Comparison of ENCODE assay signal across 8 cellular contexts in the genomic region with DNA sequence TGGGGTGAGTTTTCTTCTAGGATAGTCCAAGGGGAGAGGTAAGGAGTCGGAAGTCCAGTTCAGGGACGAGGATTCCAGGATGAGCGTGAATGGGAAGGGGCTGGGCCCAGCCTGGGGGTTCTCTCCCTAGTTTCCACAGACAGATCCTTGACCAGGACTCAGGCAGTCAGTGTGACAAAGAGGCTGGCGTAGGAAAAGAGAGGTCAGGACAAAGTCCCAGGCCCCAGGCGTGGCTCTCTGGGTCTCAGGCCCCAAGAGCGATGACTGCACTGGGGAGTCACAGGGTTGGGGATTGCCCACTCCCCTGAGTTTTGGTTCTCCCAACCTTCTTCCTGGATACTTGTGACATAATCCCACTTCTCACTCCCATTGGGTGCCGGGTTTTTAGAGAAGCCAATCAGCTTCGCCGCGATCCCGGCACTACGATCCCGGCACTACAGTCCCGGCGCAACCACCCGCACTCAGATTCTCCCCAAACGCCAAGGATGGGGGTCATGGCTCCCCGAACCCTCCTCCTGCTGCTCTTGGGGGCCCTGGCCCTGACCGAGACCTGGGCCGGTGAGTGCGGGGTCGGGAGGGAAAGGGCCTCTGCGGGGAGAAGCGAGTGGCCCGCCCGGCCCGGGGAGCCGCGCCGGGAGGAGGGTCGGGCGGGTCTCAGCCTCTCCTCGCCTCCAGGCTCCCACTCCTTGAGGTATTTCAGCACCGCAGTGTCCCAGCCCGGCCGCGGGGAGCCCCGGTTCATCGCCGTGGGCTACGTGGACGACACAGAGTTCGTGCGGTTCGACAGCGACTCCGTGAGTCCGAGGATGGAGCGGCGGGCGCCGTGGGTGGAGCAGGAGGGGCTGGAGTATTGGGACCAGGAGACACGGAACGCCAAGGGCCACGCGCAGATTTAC. TPM values are rescaled to one million over a fixed set of nuclear protein-coding genes. Genes with fewer than 3 reads are reported as not detected.
DNase-seq lines count a peak whose midpoint lies in the region; ATAC-seq, FAIRE-seq and TF ChIP-seq lines count a peak whose summit lies in the region.

No MANE protein-coding gene starts in this region.

- intact Hi-C loops in PC-3 (cut with micrococcal nuclease) = no loop called here

- H3K27ac Mint-ChIP-seq in activated T-helper 17 cell treated with anti-CD3 and anti-CD28 coated beads, Interleukin-2, amount 50 U/mL, for 72 hours = peak overlapping the region; percentile 26
- peak overlapping the region; percentile 22 to 86 for H3K27ac Mint-ChIP-seq in natural killer cell treated with Interleukin-12 subunit alpha and Interleukin-12 subunit beta and Interleukin-15 and Interleukin-18, amount 100 ng/mL, for 72 hours

- H3K9ac ChIP-seq in PC-3 (ENCODE audit: low read length) = peak overlapping the region; percentile 55

- ATAC-seq in HG03442 (IDR thresholded peaks at IDR 0.05; ENCODE audit: unreplicated experiment) (peak; percentile 88), PC-3 (peak; percentile 88)
- ATAC-seq in activated T-helper 17 cell treated with anti-CD3 and anti-CD28 coated beads, Interleukin-2, amount 50 U/mL, for 72 hours (replicated peaks) = peak; percentile 92
- ATAC-seq in natural killer cell treated with Interleukin-12 subunit alpha and Interleukin-12 subunit beta and Interleukin-15 and Interleukin-18, amount 100 ng/mL, for 72 hours = peak; percentile 84 to 89

- peak; percentile 48 for TF ChIP-seq CTCF in C4-2B (conservative IDR thresholded peaks at IDR 0.05)
- TF ChIP-seq CTCF in PC-3 (conservative IDR thresholded peaks at IDR 0.05; ENCODE audit: low read depth, low read length) = no peak; the same call in 1 of the 2 replicates
- peak; percentile 50 for TF ChIP-seq CTCF in fibroblast of the aortic adventitia (IDR thresholded peaks at IDR 0.05; ENCODE audit: insufficient read depth, low read length)

- CTCF ChIA-PET in PC-3 (lab: Charles Lee) = no interaction called here

- H3K4me3 ChIP-seq in PC-3 (ENCODE audit: low read length) (peak overlapping the region; percentile 73), fibroblast of the aortic adventitia (ENCODE audit: low read depth, low read length) (peak overlapping the region; percentile 81)

- peak; percentile 62 for DNase-seq in GM19239 (ENCODE audit: insufficient read length, low spot score)
- DNase-seq in PC-3 = peak; percentile 83
- DNase-seq in fibroblast of the aortic adventitia (ENCODE audit: low read depth) = peak; percentile 79
- peak; percentile 64 for DNase-seq in natural killer cell treated with Interleukin-12 subunit alpha and Interleukin-12 subunit beta and Interleukin-15 and Interleukin-18, amount 100 ng/mL, for 72 hours (ENCODE audit: low spot score)
- peak; percentile 49 for DNase-seq in stimulated activated naive CD4-positive, alpha-beta T cell treated with Interleukin-2 at 50 U/mL for 16 hours (lab: John Stamatoyannopoulos, UW)

- H3K4me3 Mint-ChIP-seq in activated T-helper 17 cell treated with anti-CD3 and anti-CD28 coated beads, Interleukin-2, amount 50 U/mL, for 72 hours = peak overlapping the region; percentile 82
- H3K4me3 Mint-ChIP-seq in natural killer cell treated with Interleukin-12 subunit alpha and Interleukin-12 subunit beta and Interleukin-15 and Interleukin-18, amount 100 ng/mL, for 72 hours = peak overlapping the region; percentile 71

- peak overlapping the region; percentile 85 for H3K4me2 ChIP-seq in PC-3 (ENCODE audit: low read length)

- POLR2A ChIA-PET in PC-3 (lab: Charles Lee; ENCODE audit: unreplicated experiment) = no interaction called here

- BruUV-seq in PC-3 (replicated peaks; lab: Mats Ljungman, UMichigan) = TSS peak; percentile 61

- no peaks in the 10 kb centered on the region for H3K79me2 ChIP-seq in PC-3 (ENCODE audit: low read length)

- H3K36me3 ChIP-seq in PC-3 (ENCODE audit: low read depth, low read length) = no peaks in the 10 kb centered on the region

- H2AFZ ChIP-seq in PC-3 (ENCODE audit: low read length) = peak overlapping the region; percentile 98

- no peaks in the 10 kb centered on the region for H4K20me1 ChIP-seq in PC-3 (ENCODE audit: low read length)

- peaks cover 11% of the 10 kb centered on the region; the same call in 1 of the 2 replicates for H3K27me3 ChIP-seq in PC-3 (ENCODE audit: low read length)

- H3K9me2 ChIP-seq in PC-3 (replicated peaks; ENCODE audit: low read length) = no peaks in the 10 kb centered on the region

- no peaks in the 10 kb centered on the region for H3K27me3 Mint-ChIP-seq in activated T-helper 17 cell treated with anti-CD3 and anti-CD28 coated beads, Interleukin-2, amount 50 U/mL, for 72 hours
- peaks cover 0 to 13% of the 10 kb centered on the region in 2 donors for H3K27me3 Mint-ChIP-seq in natural killer cell treated with Interleukin-12 subunit alpha and Interleukin-12 subunit beta and Interleukin-15 and Interleukin-18, amount 100 ng/mL, for 72 hours

- H3F3A ChIP-seq in PC-3 (ENCODE audit: low read length, unreplicated experiment) = no peaks in the 10 kb centered on the region

- no peaks in the 10 kb centered on the region for H3K9me3 Mint-ChIP-seq in activated T-helper 17 cell treated with anti-CD3 and anti-CD28 coated beads, Interleukin-2, amount 50 U/mL, for 72 hours
- no peaks in the 10 kb centered on the region for H3K9me3 Mint-ChIP-seq in natural killer cell treated with Interleukin-12 subunit alpha and Interleukin-12 subunit beta and Interleukin-15 and Interleukin-18, amount 100 ng/mL, for 72 hours

- H3K9me3 ChIP-seq in PC-3 (ENCODE audit: low read length) = no peaks in the 10 kb centered on the region

- FAIRE-seq in GM19239 (lab: Jason Lieb, UNC) = peak; percentile 84

- H3K4me1 ChIP-seq in PC-3 (ENCODE audit: insufficient read depth, low read length) = peaks cover 24% of the 10 kb centered on the region

- H3K4me1 Mint-ChIP-seq in activated T-helper 17 cell treated with anti-CD3 and anti-CD28 coated beads, Interleukin-2, amount 50 U/mL, for 72 hours = peaks cover 15% of the 10 kb centered on the region
- peaks cover 19 to 40% of the 10 kb centered on the region in 2 donors for H3K4me1 Mint-ChIP-seq in natural killer cell treated with Interleukin-12 subunit alpha and Interleukin-12 subunit beta and Interleukin-15 and Interleukin-18, amount 100 ng/mL, for 72 hours (ENCODE audit: low read depth in 2 of 2)

- H3K27ac ChIP-seq in C4-2B = peak overlapping the region; percentile 23; the same call in 1 of the 2 replicates
- H3K27ac ChIP-seq in PC-3 (ENCODE audit: low read length) = no peak overlapping the region

- H3K36me3 Mint-ChIP-seq in activated T-helper 17 cell treated with anti-CD3 and anti-CD28 coated beads, Interleukin-2, amount 50 U/mL, for 72 hours (ENCODE audit: low read depth) = peaks cover 30% of the 10 kb centered on the region
- peaks cover 7% of the 10 kb centered on the region for H3K36me3 Mint-ChIP-seq in natural killer cell treated with Interleukin-12 subunit alpha and Interleukin-12 subunit beta and Interleukin-15 and Interleukin-18, amount 100 ng/mL, for 72 hours

RNA-seq across cellular contexts. Expression of a gene that starts 46.2 kb away (rescaled TPM):
- 48.1 and 56.0 TPM in 2 replicates for total RNA-seq in PC-3 (2014; rRNA removed)
- total RNA-seq in activated T-helper 17 cell treated with anti-CD3 and anti-CD28 coated beads, Interleukin-2, amount 50 U/mL, for 72 hours = 10 to 100 TPM; 37.6 to 67.0 TPM
- 32.4 and 41.9 TPM in 2 replicates for total RNA-seq in fibroblast of the aortic adventitia (ENCODE audit: low replicate concordance)
- total RNA-seq in natural killer cell treated with Interleukin-12 subunit alpha and Interleukin-12 subunit beta and Interleukin-15 and Interleukin-18, amount 100 ng/mL, for 72 hours = 10 to 100 TPM; 87.5 to 92.0 TPM
